ENCODE assay signal across 24 cellular contexts in the genomic region with DNA sequence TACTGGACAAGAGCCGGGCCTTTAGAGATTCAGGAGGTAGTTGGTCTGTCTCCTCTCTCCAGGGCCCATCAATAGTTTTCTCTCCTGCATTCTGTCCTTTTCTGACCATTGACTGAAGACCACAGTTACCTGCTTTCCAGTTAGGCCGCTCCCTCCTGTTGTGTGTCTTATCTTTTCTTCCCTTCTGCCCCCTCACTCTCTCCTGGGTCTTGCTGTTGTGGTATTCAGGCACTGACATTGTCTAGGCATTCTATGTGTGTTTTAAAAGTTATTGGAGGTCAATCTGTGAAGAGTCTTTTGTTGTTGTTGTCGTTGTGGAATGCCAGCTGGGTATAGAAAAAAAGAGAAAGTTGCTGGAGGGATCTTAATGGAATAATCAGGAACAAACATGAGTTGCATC.
"Had no signal": no experiment of that assay in that cellular context is flagged by ENCODE, and none has a peak within 500 bp of the region (broad histone marks: within the 10 kb centered on the region; RNA-seq: fewer than 3 reads in every experiment).

No MANE protein-coding gene starts in this region.

- H3K4me1 Mint-ChIP-seq: central memory CD8-positive, alpha-beta T cell; stimulated activated effector memory CD8-positive, alpha-beta T cell treated with anti-CD3 and anti-CD28 coated beads, Interleukin-12 subunit alpha, Interleukin-12 subunit beta, amount 100 ng/mL, for 72 hours had no signal

- H3K4me1 ChIP-seq: foreskin keratinocyte, psoas muscle, right lobe of liver, transverse colon had no signal

- H3K27ac Mint-ChIP-seq: effector memory CD8-positive, alpha-beta T cell; stimulated activated effector memory CD8-positive, alpha-beta T cell treated with anti-CD3 and anti-CD28 coated beads, Interleukin-12 subunit alpha, Interleukin-12 subunit beta, amount 100 ng/mL, for 72 hours; stimulated activated naive CD8-positive, alpha-beta T cell treated with anti-CD3 and anti-CD28 coated beads, Interleukin-15, Interleukin-2, amounts not matched to agents 100 ng/mL and 50 ng/mL, for 24 hours had no signal

- H3K9me3 Mint-ChIP-seq: central memory CD8-positive, alpha-beta T cell; neural crest cell; stimulated activated effector memory CD8-positive, alpha-beta T cell treated with anti-CD3 and anti-CD28 coated beads, Interleukin-12 subunit alpha, Interleukin-12 subunit beta, amount 100 ng/mL, for 72 hours; stimulated activated naive CD8-positive, alpha-beta T cell treated with anti-CD3 and anti-CD28 coated beads, Interleukin-15, Interleukin-2, amounts not matched to agents 100 ng/mL and 50 ng/mL, for 24 hours had no signal

- ATAC-seq: effector memory CD8-positive, alpha-beta T cell; foreskin keratinocyte; left colon; left ventricle myocardium superior; psoas muscle; right lobe of liver; stimulated activated effector memory CD8-positive, alpha-beta T cell treated with anti-CD3 and anti-CD28 coated beads, Interleukin-12 subunit alpha, Interleukin-12 subunit beta, amount 100 ng/mL, for 72 hours had no signal

- H3K27ac ChIP-seq: dorsolateral prefrontal cortex, foreskin keratinocyte, hepatocyte, psoas muscle, right lobe of liver, thoracic aorta, transverse colon had no signal

- H3K36me3 Mint-ChIP-seq: stimulated activated effector memory CD8-positive, alpha-beta T cell treated with anti-CD3 and anti-CD28 coated beads, Interleukin-12 subunit alpha, Interleukin-12 subunit beta, amount 100 ng/mL, for 72 hours had no signal

- H3K36me3 ChIP-seq: right lobe of liver, thoracic aorta, transverse colon had no signal

- H3K4me3 ChIP-seq: dorsolateral prefrontal cortex, hepatocyte, lung, psoas muscle, right lobe of liver, thoracic aorta, transverse colon had no signal

- H3K79me2 ChIP-seq: hepatocyte had no signal

- H3K27me3 ChIP-seq: foreskin keratinocyte, hepatocyte, right lobe of liver, transverse colon had no signal

- H3K9me3 ChIP-seq: psoas muscle, right lobe of liver, thoracic aorta, transverse colon had no signal

- H2AFZ ChIP-seq: hepatocyte had no signal

- H3K4me3 Mint-ChIP-seq: central memory CD8-positive, alpha-beta T cell; effector memory CD8-positive, alpha-beta T cell; neural crest cell; stimulated activated effector memory CD8-positive, alpha-beta T cell treated with anti-CD3 and anti-CD28 coated beads, Interleukin-12 subunit alpha, Interleukin-12 subunit beta, amount 100 ng/mL, for 72 hours; stimulated activated naive CD8-positive, alpha-beta T cell treated with anti-CD3 and anti-CD28 coated beads, Interleukin-15, Interleukin-2, amounts not matched to agents 100 ng/mL and 50 ng/mL, for 24 hours had no signal

- DNase-seq: cortex of kidney; dorsolateral prefrontal cortex; effector memory CD8-positive, alpha-beta T cell; foreskin keratinocyte; head of caudate nucleus; left colon; left ventricle myocardium superior; mesenchymal stem cell; midbrain; occipital lobe; psoas muscle; retina; right lobe of liver; stimulated activated CD4-positive, alpha-beta T cell treated with anti-CD3 and anti-CD28 coated beads, Interleukin-4, amount 100 ng/mL, for 1 hour; stimulated activated CD8-positive, alpha-beta memory T cell treated with anti-CD3 and anti-CD28 coated beads, Interleukin-4, amount 100 ng/mL, for 48 hours; substantia nigra; transverse colon had no signal

- H3K4me2 ChIP-seq: hepatocyte had no signal
